In genomic region chr2:73985318-73986084, GRCh38 we compare ENCODE assay signal across 1 cellular context.
TF ChIP-seq lines count a peak whose summit lies in the region.

No MANE protein-coding gene starts in this region.

TF ChIP-seq in HepG2, 621 proteins besides CTCF, POLR2A, EP300 and RAD21 (continued from another document and continues in another):
- TF ChIP-seq BCL3 (CRISPR knock-in tag; IDR thresholded peaks at IDR 0.05) (no peak), ELF3 (CRISPR knock-in tag; IDR thresholded peaks at IDR 0.05) (no peak), ZNF639 (CRISPR knock-in tag; conservative IDR thresholded peaks at IDR 0.05) (peak; percentile 38; the same call in 1 of the 2 replicates), ZBTB38 (CRISPR knock-in tag; IDR thresholded peaks at IDR 0.05) (no peak), NR2C2 (CRISPR knock-in tag; IDR thresholded peaks at IDR 0.05; ENCODE audit: borderline replicate concordance) (no peak), ZNF891 (CRISPR knock-in tag; IDR thresholded peaks at IDR 0.05) (peak; percentile 68), HNRNPLL (IDR thresholded peaks at IDR 0.05; ENCODE audit: low read depth, low read length, poor library complexity, severe bottlenecking) (peak; percentile 19), XRCC5 (optimal IDR thresholded peaks at IDR 0.05; ENCODE audit: low read length) (peak; percentile 9), SALL2 (CRISPR knock-in tag; IDR thresholded peaks at IDR 0.05) (no peak), RORA (CRISPR knock-in tag; IDR thresholded peaks at IDR 0.05) (no peak), PAWR (CRISPR knock-in tag; IDR thresholded peaks at IDR 0.05; ENCODE audit: borderline replicate concordance) (no peak), GABPB1 (CRISPR knock-in tag; IDR thresholded peaks at IDR 0.05) (peak; percentile 35; the same call in 1 of the 2 replicates), ZNF143 (CRISPR knock-in tag; IDR thresholded peaks at IDR 0.05) (no peak), KDM2A (CRISPR knock-in tag; IDR thresholded peaks at IDR 0.05; ENCODE audit: borderline replicate concordance, low read depth) (no peak; the same call in none of the 2 replicates), ZSCAN25 (CRISPR knock-in tag; IDR thresholded peaks at IDR 0.05) (peak; percentile 80; the same call in 1 of the 2 replicates), TEF (CRISPR knock-in tag; IDR thresholded peaks at IDR 0.05) (no peak), MATR3 (CRISPR knock-in tag; IDR thresholded peaks at IDR 0.05) (no peak), MYNN (CRISPR knock-in tag; IDR thresholded peaks at IDR 0.05; ENCODE audit: low read depth) (no peak), ZNF687 (CRISPR knock-in tag; IDR thresholded peaks at IDR 0.05) (0 out of 2 replicates have a peak, but pooled peaks have one; percentile 68), ZNF75D (CRISPR knock-in tag; IDR thresholded peaks at IDR 0.05; ENCODE audit: borderline replicate concordance) (no peak), SKI (IDR thresholded peaks at IDR 0.05; ENCODE audit: partially characterized antibody) (no peak), PHF5A (CRISPR knock-in tag; IDR thresholded peaks at IDR 0.05; ENCODE audit: low read depth, unreplicated experiment) (no peak), NFRKB (IDR thresholded peaks at IDR 0.05) (no peak), ZFP91 (CRISPR knock-in tag; IDR thresholded peaks at IDR 0.05; ENCODE audit: borderline replicate concordance) (no peak), DR1 (CRISPR knock-in tag; IDR thresholded peaks at IDR 0.05) (no peak), ZFYVE20 (CRISPR knock-in tag; IDR thresholded peaks at IDR 0.05; ENCODE audit: borderline replicate concordance, low read depth) (no peak), MLLT10 (CRISPR knock-in tag; IDR thresholded peaks at IDR 0.05) (no peak), ELF1 (CRISPR knock-in tag; IDR thresholded peaks at IDR 0.05) (no peak), AHR (CRISPR knock-in tag; IDR thresholded peaks at IDR 0.05) (no peak), ZBTB4 (CRISPR knock-in tag; IDR thresholded peaks at IDR 0.05; ENCODE audit: borderline replicate concordance) (no peak; the same call in 1 of the 2 replicates), ZNF33A (CRISPR knock-in tag; IDR thresholded peaks at IDR 0.05; ENCODE audit: borderline replicate concordance) (no peak), SOX6 (IDR thresholded peaks at IDR 0.05) (no peak), SOX6 (CRISPR knock-in tag; IDR thresholded peaks at IDR 0.05) (peak; percentile 30; the same call in 1 of the 2 replicates), ZNF777 (CRISPR knock-in tag; IDR thresholded peaks at IDR 0.05) (no peak), SAFB2 (CRISPR knock-in tag; IDR thresholded peaks at IDR 0.05; ENCODE audit: borderline replicate concordance, low read depth) (no peak), HNF1A (IDR thresholded peaks at IDR 0.05; ENCODE audit: low read depth) (no peak), HNF1A (CRISPR knock-in tag; IDR thresholded peaks at IDR 0.05; ENCODE audit: borderline replicate concordance) (no peak), PHF21A (CRISPR knock-in tag; IDR thresholded peaks at IDR 0.05) (no peak), CAMTA2 (CRISPR knock-in tag; IDR thresholded peaks at IDR 0.05; ENCODE audit: borderline replicate concordance) (0 out of 2 replicates have a peak, but pooled peaks have one; percentile 59), FIP1L1 (IDR thresholded peaks at IDR 0.05; ENCODE audit: borderline replicate concordance, insufficient read depth, low read depth, low read length) (no peak), TAF15 (IDR thresholded peaks at IDR 0.05; ENCODE audit: low read depth, low read length, poor library complexity, severe bottlenecking) (no peak), ZKSCAN5 (CRISPR knock-in tag; IDR thresholded peaks at IDR 0.05) (no peak), ZNF562 (CRISPR knock-in tag; IDR thresholded peaks at IDR 0.05; ENCODE audit: borderline replicate concordance) (no peak), FOXJ3 (CRISPR knock-in tag; IDR thresholded peaks at IDR 0.05; ENCODE audit: borderline replicate concordance) (no peak), ZNF546 (CRISPR knock-in tag; conservative IDR thresholded peaks at IDR 0.05) (0 out of 2 replicates have a peak, but pooled peaks have one; percentile 55), ZBTB3 (CRISPR knock-in tag; IDR thresholded peaks at IDR 0.05; ENCODE audit: borderline replicate concordance, low read depth) (no peak), KMT2A (CRISPR knock-in tag; IDR thresholded peaks at IDR 0.05) (no peak), CEBPG (CRISPR knock-in tag; IDR thresholded peaks at IDR 0.05) (0 out of 2 replicates have a peak, but pooled peaks have one; percentile 3)
- TF ChIP-seq, protein P1, sequence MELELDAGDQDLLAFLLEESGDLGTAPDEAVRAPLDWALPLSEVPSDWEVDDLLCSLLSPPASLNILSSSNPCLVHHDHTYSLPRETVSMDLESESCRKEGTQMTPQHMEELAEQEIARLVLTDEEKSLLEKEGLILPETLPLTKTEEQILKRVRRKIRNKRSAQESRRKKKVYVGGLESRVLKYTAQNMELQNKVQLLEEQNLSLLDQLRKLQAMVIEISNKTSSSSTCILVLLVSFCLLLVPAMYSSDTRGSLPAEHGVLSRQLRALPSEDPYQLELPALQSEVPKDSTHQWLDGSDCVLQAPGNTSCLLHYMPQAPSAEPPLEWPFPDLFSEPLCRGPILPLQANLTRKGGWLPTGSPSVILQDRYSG (CRISPR knock-in tag; IDR thresholded peaks at IDR 0.05) = no peak
- TF ChIP-seq, protein P2, sequence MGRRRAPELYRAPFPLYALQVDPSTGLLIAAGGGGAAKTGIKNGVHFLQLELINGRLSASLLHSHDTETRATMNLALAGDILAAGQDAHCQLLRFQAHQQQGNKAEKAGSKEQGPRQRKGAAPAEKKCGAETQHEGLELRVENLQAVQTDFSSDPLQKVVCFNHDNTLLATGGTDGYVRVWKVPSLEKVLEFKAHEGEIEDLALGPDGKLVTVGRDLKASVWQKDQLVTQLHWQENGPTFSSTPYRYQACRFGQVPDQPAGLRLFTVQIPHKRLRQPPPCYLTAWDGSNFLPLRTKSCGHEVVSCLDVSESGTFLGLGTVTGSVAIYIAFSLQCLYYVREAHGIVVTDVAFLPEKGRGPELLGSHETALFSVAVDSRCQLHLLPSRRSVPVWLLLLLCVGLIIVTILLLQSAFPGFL (CRISPR knock-in tag; IDR thresholded peaks at IDR 0.05) = no peak
